8 cellular contexts compared by ENCODE assay signal in genomic region chr13:41059466-41059865, GRCh38. TPM values are rescaled to one million over a fixed set of nuclear protein-coding genes. Genes with fewer than 3 reads are reported as not detected.
DNase-seq lines count a peak whose midpoint lies in the region; ATAC-seq and TF ChIP-seq lines count a peak whose summit lies in the region.

No MANE protein-coding gene starts in this region.

- H3K4me1 Mint-ChIP-seq in CD4-positive, alpha-beta memory T cell: peaks cover 36 to 82% (median 49%) of the 10 kb centered on the region in 4 donors

- no peaks in the 10 kb centered on the region for H3K36me3 ChIP-seq in CD4-positive, alpha-beta memory T cell (ENCODE audit: insufficient read depth, low read length)
- H3K36me3 ChIP-seq in MM.1S (replicated peaks; ENCODE audit: insufficient read depth, low read length) (no peaks in the 10 kb centered on the region), body of pancreas (replicated peaks in 1 of 2; ENCODE audit: insufficient read depth in 1 of 2, low read depth in 2 of 2) (no peaks in the 10 kb centered on the region), upper lobe of right lung (no peaks in the 10 kb centered on the region)

- POLR2A ChIA-PET in CD4-positive, alpha-beta memory T cell (lab: Charles Lee; ENCODE audit: partially characterized antibody): interaction anchor here (0.7 to 6.8 kb wide), 10 partner anchors 42 to 212 kb away, joined by 3 to 104 read pairs (median 10); partner anchors contain the start of gene ELF1

- no peaks in the 10 kb centered on the region for H3K9me2 ChIP-seq in MM.1S (replicated peaks; ENCODE audit: insufficient read depth, low read length)

- peaks cover 2 to 5% of the 10 kb centered on the region in 2 donors for H3K27me3 Mint-ChIP-seq in CD4-positive, alpha-beta memory T cell

- peak overlapping the region; percentile 71 for H3K9ac ChIP-seq in MM.1S (ENCODE audit: low read length)

- CTCF ChIA-PET in CD4-positive, alpha-beta memory T cell (lab: Charles Lee; ENCODE audit: partially characterized antibody): interaction anchor here (0.6 to 5.4 kb wide), 10 partner anchors 13 to 457 kb away, joined by 3 to 29 read pairs (median 4); partner anchors contain the start of gene ELF1

- no peaks in the 10 kb centered on the region for H3K27me3 ChIP-seq in CD4-positive, alpha-beta memory T cell (ENCODE audit: insufficient read depth, low read length)
- no peaks in the 10 kb centered on the region for H3K27me3 ChIP-seq in MM.1S (replicated peaks; ENCODE audit: insufficient read depth, low read length)
- H3K27me3 ChIP-seq in body of pancreas: no peaks in the 10 kb centered on the region
- H3K27me3 ChIP-seq in upper lobe of right lung: no peaks in the 10 kb centered on the region

- H3K79me2 ChIP-seq in MM.1S (ENCODE audit: low read length): peaks cover 79% of the 10 kb centered on the region

- no peak for DNase-seq in CD4-positive, alpha-beta memory T cell
- peak; percentile 35 for DNase-seq in MM.1S
- no peak for DNase-seq in body of pancreas
- peak; percentile 32 to 56 for DNase-seq in lung microvascular endothelial cell (ENCODE audit: low read depth in 2 of 2)
- no peak for DNase-seq in upper lobe of right lung
- no peak for DNase-seq in stimulated activated CD4-positive, alpha-beta T cell treated with anti-CD3 and anti-CD28 coated beads, Interleukin-2, amount 100 ng/mL, for 24 hours

- no peaks in the 10 kb centered on the region for H3K9me3 ChIP-seq in CD4-positive, alpha-beta memory T cell (ENCODE audit: control insufficient read depth in 1 of 2, low read length in 2 of 2)
- H3K9me3 ChIP-seq in MM.1S (replicated peaks; ENCODE audit: insufficient read depth, low read length) (no peaks in the 10 kb centered on the region), body of pancreas (no peaks in the 10 kb centered on the region), upper lobe of right lung (no peaks in the 10 kb centered on the region)

- H3K36me3 Mint-ChIP-seq in CD4-positive, alpha-beta memory T cell: peaks cover 0 to 28% of the 10 kb centered on the region in 2 donors

- 0 out of 2 replicates have a peak, but pooled peaks cover 5% of the 10 kb centered on the region for H4K20me1 ChIP-seq in MM.1S (ENCODE audit: insufficient read depth, low read length)

- H3K4me3 Mint-ChIP-seq in CD4-positive, alpha-beta memory T cell: peak overlapping the region; percentile 97 to 100 (median 100)

- H3K4me1 ChIP-seq in CD4-positive, alpha-beta memory T cell (ENCODE audit: insufficient read depth, low read length): peaks cover 50% of the 10 kb centered on the region
- H3K4me1 ChIP-seq in MM.1S (ENCODE audit: low read length) (peaks cover 7% of the 10 kb centered on the region; the same call in 1 of the 2 replicates), body of pancreas (peaks cover 55% of the 10 kb centered on the region), upper lobe of right lung (peaks cover 53% of the 10 kb centered on the region)

- peak overlapping the region; percentile 68 to 100 (median 93) for H3K27ac Mint-ChIP-seq in CD4-positive, alpha-beta memory T cell

- peak overlapping the region; percentile 81 for H3K27ac ChIP-seq in CD4-positive, alpha-beta memory T cell (ENCODE audit: low read depth, low read length)
- peak overlapping the region; percentile 89 for H3K27ac ChIP-seq in MM.1S (ENCODE audit: low read length)
- H3K27ac ChIP-seq in body of pancreas: peak overlapping the region; percentile 96 to 100 (median 99)
- peak overlapping the region; percentile 97 for H3K27ac ChIP-seq in upper lobe of right lung

- H3F3A ChIP-seq in MM.1S (ENCODE audit: insufficient read depth, low read length): peaks cover 25% of the 10 kb centered on the region

- peak overlapping the region; percentile 92 to 99 for H3K4me3 ChIP-seq in CD4-positive, alpha-beta memory T cell (ENCODE audit: low read length in 2 of 2)
- H3K4me3 ChIP-seq in MM.1S (ENCODE audit: low read length) (peak overlapping the region; percentile 84), body of pancreas (peak overlapping the region; percentile 84 to 96), upper lobe of right lung (peak overlapping the region; percentile 81)

- intact Hi-C loops in CD4-positive, alpha-beta memory T cell (cut with micrococcal nuclease): no loop called here
- intact Hi-C loops in body of pancreas (cut with DNase I) (loop anchor here (5.0 to 10.0 kb wide), 2 partner anchors 75 to 137 kb away; no protein-coding TSS in a partner anchor), upper lobe of right lung (cut with DNase I) (no loop called here)

- peak overlapping the region; percentile 66 for H3K4me2 ChIP-seq in MM.1S (ENCODE audit: low read depth, low read length)

- WGBS in body of pancreas, 2 donors: 2% methylated on average over 6 of the region's 6 CpGs

- ATAC-seq in body of pancreas (no peak), upper lobe of right lung (no peak), GM18861 (IDR thresholded peaks at IDR 0.05; ENCODE audit: unreplicated experiment) (no peak), GM18517 (IDR thresholded peaks at IDR 0.05; ENCODE audit: unreplicated experiment) (no peak)

- TF ChIP-seq CTCF in MM.1S (IDR thresholded peaks at IDR 0.05; ENCODE audit: low read length): no peak
- no peak for TF ChIP-seq CTCF in body of pancreas (IDR thresholded peaks at IDR 0.05)
- no peak for TF ChIP-seq CTCF in upper lobe of right lung (IDR thresholded peaks at IDR 0.05)

- 0 out of 2 replicates have a peak overlapping the region, but pooled peaks have one; percentile 38 for H2AFZ ChIP-seq in MM.1S (ENCODE audit: low read length)

- TF ChIP-seq POLR2A in body of pancreas (IDR thresholded peaks at IDR 0.05): no peak

- peaks cover 0 to 15% (median 0%) of the 10 kb centered on the region in 8 donors for H3K9me3 Mint-ChIP-seq in CD4-positive, alpha-beta memory T cell

RNA-seq across cellular contexts. Expression of gene WBP4, which starts 1.8 kb away (rescaled TPM):
- 1 to 10 TPM; 8.4 to 9.1 TPM for total RNA-seq in CD4-positive, alpha-beta memory T cell
- 1 to 10 TPM; 1.9 to 4.1 TPM for polyA plus RNA-seq in CD4-positive, alpha-beta memory T cell
- total RNA-seq in body of pancreas (1 to 10 TPM; 5.3 to 8.6 TPM), lung microvascular endothelial cell (5.0 and 6.9 TPM in 2 replicates), upper lobe of right lung (11.0 TPM)

RNA-seq across cellular contexts. Expression of gene ELF1, which starts 40.4 kb away (rescaled TPM):
- total RNA-seq in CD4-positive, alpha-beta memory T cell: 100 to 1,000 TPM; 188 to 192 TPM
- 100 to 1,000 TPM; 136 to 149 TPM for polyA plus RNA-seq in CD4-positive, alpha-beta memory T cell
- total RNA-seq in body of pancreas: 10 to 100 TPM; 40.5 to 61.7 TPM
- 61.9 and 80.8 TPM in 2 replicates for total RNA-seq in lung microvascular endothelial cell
- total RNA-seq in upper lobe of right lung: 81.5 TPM

Comparison
In these comparisons a context has a peak if more than half of its experiments do, and no peak if none do; other contexts are left out.
1. DNase-seq: peak in MM.1S (single experiment) and lung microvascular endothelial cell (2 of 2); none in CD4-positive, alpha-beta memory T cell (0 of 5), body of pancreas (0 of 4), upper lobe of right lung (single experiment) and stimulated activated CD4-positive, alpha-beta T cell treated with anti-CD3 and anti-CD28 coated beads, Interleukin-2, amount 100 ng/mL, for 24 hours (0 of 2).
2. Peak in every context shown above with its lines, with median percentiles within 50 percentile points of each other: H3K27ac ChIP-seq and H3K4me3 ChIP-seq.